8 cellular contexts compared by ENCODE assay signal in the genomic region with DNA sequence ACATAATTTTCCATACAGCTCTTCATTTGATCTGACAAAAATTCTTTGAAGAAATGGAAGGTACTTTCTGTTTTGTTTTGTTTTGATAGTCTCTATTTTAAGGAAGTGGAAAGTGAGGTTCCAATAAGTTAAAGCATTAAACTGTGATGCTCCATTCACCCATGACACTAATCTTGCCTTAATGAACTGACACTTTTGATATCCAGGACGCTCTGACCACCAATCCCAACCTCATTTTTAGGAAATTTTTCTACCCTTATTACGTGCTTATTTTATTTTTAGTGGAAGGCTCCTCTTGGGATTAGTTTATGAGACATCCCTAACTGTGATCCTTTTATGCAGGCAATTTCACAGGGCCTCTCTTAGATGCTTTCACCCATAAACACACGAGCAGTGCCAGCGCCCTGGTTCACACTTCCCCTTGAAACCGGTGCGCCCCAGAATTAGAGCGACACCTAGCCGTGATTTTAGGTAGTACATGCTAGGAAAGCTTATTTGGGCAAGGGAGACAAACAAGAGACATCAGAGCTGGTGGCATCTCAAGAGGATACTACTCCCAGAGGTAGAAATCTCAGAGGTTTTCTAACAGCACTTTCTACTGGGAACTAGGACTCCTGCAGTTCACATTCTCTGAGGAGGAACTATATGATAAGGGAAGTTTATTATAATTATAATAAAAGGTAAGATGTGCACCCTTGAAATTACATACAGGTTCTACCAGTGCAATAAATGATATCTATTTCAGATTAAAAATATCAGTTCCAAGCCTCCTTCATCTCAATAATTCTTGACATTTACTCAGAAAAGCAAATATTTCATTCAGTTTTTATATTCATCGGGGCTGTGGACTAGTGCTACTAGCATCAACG.
DNase-seq lines count a peak whose midpoint lies in the region; ATAC-seq lines count a peak whose summit lies in the region.

No MANE protein-coding gene starts in this region.

- DNase-seq in Ammon's horn (ENCODE audit: low spot score) (peak; percentile 85), NCI-H2196 treated with DMSO at 0.1 percent for 48 hours (lab: John Stamatoyannopoulos, UW; ENCODE audit: unreplicated experiment) (peak; percentile 31), cerebellar cortex (ENCODE audit: low spot score) (peak; percentile 60), left kidney (ENCODE audit: low read depth, low spot score) (peak; percentile 88)
- peak; percentile 66 for DNase-seq in activated CD4-positive, CD25-positive, alpha-beta regulatory T cell treated with anti-CD3 and anti-CD28 coated beads, Interleukin-2, amount 50 U/mL, for 72 hours
- peak; percentile 83 for DNase-seq in stimulated activated CD4-positive, alpha-beta T cell treated with anti-CD3 and anti-CD28 coated beads, Interleukin-4, amount 100 ng/mL, for 24 hours

- ATAC-seq in GM18909 (IDR thresholded peaks at IDR 0.05; ENCODE audit: poor library complexity, unreplicated experiment) (peak; percentile 74), HG03139 (IDR thresholded peaks at IDR 0.05; ENCODE audit: unreplicated experiment) (peak; percentile 71)

Comparison
In these comparisons a context has a peak if more than half of its experiments do, and no peak if none do; other contexts are left out.
1. Peak in every context shown above with its lines: DNase-seq and ATAC-seq.
2. DNase-seq: peak in every context shown above with its lines; median percentile 88 in left kidney; 85 in Ammon's horn; 83 in stimulated activated CD4-positive, alpha-beta T cell treated with anti-CD3 and anti-CD28 coated beads, Interleukin-4, amount 100 ng/mL, for 24 hours; 66 in activated CD4-positive, CD25-positive, alpha-beta regulatory T cell treated with anti-CD3 and anti-CD28 coated beads, Interleukin-2, amount 50 U/mL, for 72 hours; 60 in cerebellar cortex; 31 in NCI-H2196 treated with DMSO at 0.1 percent for 48 hours.